In genomic region chr7:130882396-130882795, GRCh38 we compare ENCODE assay signal across 13 cellular contexts.
DNase-seq lines count a peak whose midpoint lies in the region; ATAC-seq and TF ChIP-seq lines count a peak whose summit lies in the region.
"Had no signal": no experiment of that assay in that cellular context is flagged by ENCODE, and none has a peak within 500 bp of the region (broad histone marks: within the 10 kb centered on the region; RNA-seq: fewer than 3 reads in every experiment).

No MANE protein-coding gene starts in this region.

- H3K36me3 Mint-ChIP-seq in activated naive CD4-positive, alpha-beta T cell treated with anti-CD3 and anti-CD28 coated beads for 36 hours (ENCODE audit: low read depth), result peaks cover 62% of the 10 kb centered on the region
- H3K36me3 Mint-ChIP-seq in stimulated activated memory B cell treated with anti-CD40 and anti-IgM and Interleukin-4, amounts not matched to agents 10 μg/mL and 1 μg/mL and 100 μg/mL, for 72 hours, result peaks cover 59% of the 10 kb centered on the region

- no peaks in the 10 kb centered on the region for H3K9me3 ChIP-seq in RWPE2 (ENCODE audit: severe bottlenecking)

- H3K36me3 ChIP-seq in RWPE2 (ENCODE audit: low read depth), result peaks cover 93% of the 10 kb centered on the region

- ATAC-seq in RWPE2 (ENCODE audit: low read depth), result no peak
- ATAC-seq in stimulated activated memory B cell treated with anti-CD40 and anti-IgM and Interleukin-4, amounts not matched to agents 10 μg/mL and 1 μg/mL and 100 μg/mL, for 72 hours, result no peak

- no peaks in the 10 kb centered on the region for H3K27me3 ChIP-seq in RWPE2 (ENCODE audit: insufficient read depth, poor library complexity, severe bottlenecking)

- intact Hi-C loops in activated naive CD4-positive, alpha-beta T cell treated with anti-CD3 and anti-CD28 coated beads for 36 hours (cut with micrococcal nuclease), result no loop called here

- no peak for DNase-seq in activated naive CD4-positive, alpha-beta T cell treated with anti-CD3 and anti-CD28 coated beads for 36 hours
- no peak for DNase-seq in activated naive CD4-positive, alpha-beta T cell treated with Interleukin-2 at 50 U/mL for 16 hours
- DNase-seq in RWPE2 (ENCODE audit: low spot score) (no peak), ecto neural progenitor cell (ENCODE audit: low spot score) (no peak)
- DNase-seq in NK-92 treated with Interleukin-12 subunit alpha and Interleukin-12 subunit beta, amount 100 ng/mL, for 24 hours (lab: John Stamatoyannopoulos, UW), result no peak
- no peak for DNase-seq in central memory CD4-positive, alpha-beta T cell
- DNase-seq: activated CD4-positive, alpha-beta T cell treated with anti-CD3 and anti-CD28 coated beads, Interleukin-2, amount 50 U/mL, for 4 hours; DMS 273 treated with DMSO at 0.1 percent for 48 hours; NCI-H2171; T-helper 1 cell had no signal

- peaks cover 29% of the 10 kb centered on the region for H3K4me1 ChIP-seq in RWPE2 (ENCODE audit: insufficient read depth, poor library complexity, severe bottlenecking)

- no peaks in the 10 kb centered on the region for H3K27me3 Mint-ChIP-seq in activated naive CD4-positive, alpha-beta T cell treated with anti-CD3 and anti-CD28 coated beads for 36 hours (ENCODE audit: low read depth)
- no peaks in the 10 kb centered on the region for H3K27me3 Mint-ChIP-seq in stimulated activated memory B cell treated with anti-CD40 and anti-IgM and Interleukin-4, amounts not matched to agents 10 μg/mL and 1 μg/mL and 100 μg/mL, for 72 hours

- peak overlapping the region; percentile 73 for H3K27ac Mint-ChIP-seq in activated naive CD4-positive, alpha-beta T cell treated with anti-CD3 and anti-CD28 coated beads for 36 hours
- peak overlapping the region; percentile 39 for H3K27ac Mint-ChIP-seq in stimulated activated memory B cell treated with anti-CD40 and anti-IgM and Interleukin-4, amounts not matched to agents 10 μg/mL and 1 μg/mL and 100 μg/mL, for 72 hours

- CTCF ChIA-PET in activated naive CD4-positive, alpha-beta T cell treated with anti-CD3 and anti-CD28 coated beads for 36 hours (lab: Charles Lee), result interaction anchor here (0.8 to 1.5 kb wide), 4 partner anchors 9 to 158 kb away, joined by 3 to 7 read pairs (median 4); no protein-coding TSS in a partner anchor

- TF ChIP-seq CTCF in RWPE2 (IDR thresholded peaks at IDR 0.05; ENCODE audit: poor library complexity, severe bottlenecking), result no peak

- H3K4me3 Mint-ChIP-seq in activated naive CD4-positive, alpha-beta T cell treated with anti-CD3 and anti-CD28 coated beads for 36 hours, result no peak overlapping the region
- no peak overlapping the region for H3K4me3 Mint-ChIP-seq in stimulated activated memory B cell treated with anti-CD40 and anti-IgM and Interleukin-4, amounts not matched to agents 10 μg/mL and 1 μg/mL and 100 μg/mL, for 72 hours

- peaks cover 40% of the 10 kb centered on the region for H3K4me1 Mint-ChIP-seq in activated naive CD4-positive, alpha-beta T cell treated with anti-CD3 and anti-CD28 coated beads for 36 hours (ENCODE audit: low read depth)
- peaks cover 22% of the 10 kb centered on the region for H3K4me1 Mint-ChIP-seq in stimulated activated memory B cell treated with anti-CD40 and anti-IgM and Interleukin-4, amounts not matched to agents 10 μg/mL and 1 μg/mL and 100 μg/mL, for 72 hours

- H3K4me3 ChIP-seq in RWPE2 (ENCODE audit: severe bottlenecking), result no peak overlapping the region
- H3K4me3 ChIP-seq: lung had no signal

- H3K9me3 Mint-ChIP-seq in activated naive CD4-positive, alpha-beta T cell treated with anti-CD3 and anti-CD28 coated beads for 36 hours, result no peaks in the 10 kb centered on the region
- H3K9me3 Mint-ChIP-seq in stimulated activated memory B cell treated with anti-CD40 and anti-IgM and Interleukin-4, amounts not matched to agents 10 μg/mL and 1 μg/mL and 100 μg/mL, for 72 hours, result no peaks in the 10 kb centered on the region

- H3K27ac ChIP-seq in RWPE2 (ENCODE audit: poor library complexity, severe bottlenecking) (peak overlapping the region; percentile 100), cingulate gyrus (ENCODE audit: low read depth, low read length) (peak overlapping the region; percentile 70)
